Comparison of ENCODE assay signal across 8 cellular contexts in genomic region chr22:49972163-49973017, GRCh38. TPM values are rescaled to one million over a fixed set of nuclear protein-coding genes. Genes with fewer than 3 reads are reported as not detected.
A peak's percentile ranks its signal among the peaks of the same experiment; 100 is the strongest.
DNase-seq lines count a peak whose midpoint lies in the region; ATAC-seq and TF ChIP-seq lines count a peak whose summit lies in the region.

No MANE protein-coding gene starts in this region.

- no peak for TF ChIP-seq CTCF in colonic mucosa (IDR thresholded peaks at IDR 0.05)
- TF ChIP-seq CTCF in natural killer cell (IDR thresholded peaks at IDR 0.05) = no peak
- no peak for TF ChIP-seq CTCF in uterus (IDR thresholded peaks at IDR 0.05)

- peak; percentile 45 for DNase-seq in activated naive CD4-positive, alpha-beta T cell treated with anti-CD3 and anti-CD28 coated beads for 36 hours
- no peak for DNase-seq in activated naive CD4-positive, alpha-beta T cell treated with Interleukin-2 at 50 U/mL for 16 hours
- DNase-seq in colonic mucosa (peak; percentile 29), natural killer cell (peak; percentile 17), uterus (peak; percentile 39 to 55), cerebellum (ENCODE audit: low spot score) (no peak), mucosa of gallbladder (ENCODE audit: low spot score) (no peak), NCI-H446 treated with DMSO at 0.1 percent for 48 hours (lab: John Stamatoyannopoulos, UW) (no peak)

- no peak for TF ChIP-seq POLR2A in uterus (IDR thresholded peaks at IDR 0.05)

- H3K27ac ChIP-seq in colonic mucosa (no peak overlapping the region), uterus (peak overlapping the region; percentile 93 to 95)

- ATAC-seq in natural killer cell = no peak

- peak overlapping the region; percentile 83 for H3K4me3 Mint-ChIP-seq in activated naive CD4-positive, alpha-beta T cell treated with anti-CD3 and anti-CD28 coated beads for 36 hours
- H3K4me3 Mint-ChIP-seq in natural killer cell = no peak overlapping the region

- H3K27me3 ChIP-seq in colonic mucosa (no peaks in the 10 kb centered on the region), uterus (no peaks in the 10 kb centered on the region)

- no peak overlapping the region for H3K4me3 ChIP-seq in colonic mucosa
- no peak overlapping the region for H3K4me3 ChIP-seq in uterus

- H3K4me1 ChIP-seq in colonic mucosa (peaks cover 12% of the 10 kb centered on the region), uterus (peaks cover 5 to 26% of the 10 kb centered on the region in 2 donors)

- CTCF ChIA-PET in activated naive CD4-positive, alpha-beta T cell treated with anti-CD3 and anti-CD28 coated beads for 36 hours (lab: Charles Lee) = interaction anchor here (0.9 to 1.1 kb wide), 3 partner anchors 10 to 58 kb away, joined by 4 to 5 read pairs (median 5); no protein-coding TSS in a partner anchor

- peaks cover 9% of the 10 kb centered on the region for H3K36me3 Mint-ChIP-seq in activated naive CD4-positive, alpha-beta T cell treated with anti-CD3 and anti-CD28 coated beads for 36 hours (ENCODE audit: low read depth)
- H3K36me3 Mint-ChIP-seq in natural killer cell = no peaks in the 10 kb centered on the region

- H3K9me3 ChIP-seq in colonic mucosa = no peaks in the 10 kb centered on the region
- no peaks in the 10 kb centered on the region for H3K9me3 ChIP-seq in uterus

- peaks cover 3% of the 10 kb centered on the region for H3K9me3 Mint-ChIP-seq in activated naive CD4-positive, alpha-beta T cell treated with anti-CD3 and anti-CD28 coated beads for 36 hours
- no peaks in the 10 kb centered on the region for H3K9me3 Mint-ChIP-seq in natural killer cell

- no peaks in the 10 kb centered on the region for H3K27me3 Mint-ChIP-seq in activated naive CD4-positive, alpha-beta T cell treated with anti-CD3 and anti-CD28 coated beads for 36 hours (ENCODE audit: low read depth)
- H3K27me3 Mint-ChIP-seq in natural killer cell (ENCODE audit: low read depth in 2 of 2) = peaks cover 0 to 3% of the 10 kb centered on the region in 2 donors

- H3K9ac ChIP-seq in colonic mucosa (ENCODE audit: low read depth in 2 of 2, low read length in 2 of 2) = peak overlapping the region in 1 of 2 donors; percentile 67

- H3K4me1 Mint-ChIP-seq in activated naive CD4-positive, alpha-beta T cell treated with anti-CD3 and anti-CD28 coated beads for 36 hours (ENCODE audit: low read depth) = peaks cover 36% of the 10 kb centered on the region
- H3K4me1 Mint-ChIP-seq in natural killer cell = peaks cover 5 to 24% of the 10 kb centered on the region in 2 donors

- H3K27ac Mint-ChIP-seq in activated naive CD4-positive, alpha-beta T cell treated with anti-CD3 and anti-CD28 coated beads for 36 hours = no peak overlapping the region
- H3K27ac Mint-ChIP-seq in natural killer cell = no peak overlapping the region

- H3K36me3 ChIP-seq in colonic mucosa (no peaks in the 10 kb centered on the region), uterus (no peaks in the 10 kb centered on the region)

- intact Hi-C loops in activated naive CD4-positive, alpha-beta T cell treated with anti-CD3 and anti-CD28 coated beads for 36 hours (cut with micrococcal nuclease) = no loop called here
- intact Hi-C loops in colonic mucosa (cut with DNase I) = no loop called here
- intact Hi-C loops in natural killer cell (cut with micrococcal nuclease) = loop anchor here (5.0 kb wide), 1 partner anchor 40 kb away; no protein-coding TSS in a partner anchor
- intact Hi-C loops in uterus (cut with DNase I; ENCODE audit: low total_unique reads) = loop anchor here (5.0 kb wide), 1 partner anchor 35 kb away; no protein-coding TSS in a partner anchor

RNA-seq across cellular contexts. Expression of gene PIM3, which starts 11.8 kb away (rescaled TPM):
- 100 to 1,000 TPM; 202 to 210 TPM for total RNA-seq in activated naive CD4-positive, alpha-beta T cell treated with anti-CD3 and anti-CD28 coated beads for 36 hours
- total RNA-seq in colonic mucosa (10 to 100 TPM; 65.6 to 74.4 TPM), natural killer cell (100 to 1,000 TPM; 107 to 130 (median 129) TPM), uterus (100 to 1,000 TPM in 1 of 4 donors, 10 to 100 TPM in 3; 31.7 to 106 (median 53.6) TPM), cerebellum (9.2 TPM), mucosa of gallbladder (63.2 TPM)

RNA-seq across cellular contexts. Expression of gene IL17REL, which starts 40.2 kb away (rescaled TPM):
- under 1 TPM; 0.12 to 0.15 TPM for total RNA-seq in activated naive CD4-positive, alpha-beta T cell treated with anti-CD3 and anti-CD28 coated beads for 36 hours
- total RNA-seq in colonic mucosa (under 1 TPM; 0.11 to 0.22 TPM), natural killer cell (not detected), uterus (under 1 TPM in 2 of 4 donors, not detected in 2; 0.12 to 0.26 TPM), cerebellum (0.27 TPM), mucosa of gallbladder (0.06 TPM)

RNA-seq across cellular contexts. Expression of gene CRELD2, which starts 54.0 kb away (rescaled TPM):
- 10 to 100 TPM; 15.3 to 16.2 TPM for total RNA-seq in activated naive CD4-positive, alpha-beta T cell treated with anti-CD3 and anti-CD28 coated beads for 36 hours
- total RNA-seq in colonic mucosa (100 to 1,000 TPM in 1 of 2 donors, 10 to 100 TPM in 1; 43.6 to 133 TPM), natural killer cell (10 to 100 TPM; 45.1 to 69.8 (median 48.5) TPM), uterus (10 to 100 TPM in 2 of 4 donors, 1 to 10 TPM in 2; 3.6 to 37.0 (median 14.6) TPM), cerebellum (13.8 TPM), mucosa of gallbladder (56.6 TPM)

RNA-seq across cellular contexts. Expression of gene ALG12, which starts 54.2 kb away (rescaled TPM):
- total RNA-seq in activated naive CD4-positive, alpha-beta T cell treated with anti-CD3 and anti-CD28 coated beads for 36 hours = 1 to 10 TPM; 7.4 to 9.6 TPM
- total RNA-seq in colonic mucosa (10 to 100 TPM; 17.8 to 43.5 TPM), natural killer cell (10 to 100 TPM; 17.2 to 22.7 (median 19.2) TPM), uterus (10 to 100 TPM; 11.8 to 22.5 (median 18.3) TPM), cerebellum (13.1 TPM), mucosa of gallbladder (36.7 TPM)

Comparison
In these comparisons a context has a peak if more than half of its experiments do, and no peak if none do; other contexts are left out.
1. DNase-seq: peak in activated naive CD4-positive, alpha-beta T cell treated with anti-CD3 and anti-CD28 coated beads for 36 hours (single experiment), colonic mucosa (single experiment), natural killer cell (single experiment) and uterus (2 of 2); none in activated naive CD4-positive, alpha-beta T cell treated with Interleukin-2 at 50 U/mL for 16 hours (single experiment), cerebellum (single experiment), mucosa of gallbladder (single experiment) and NCI-H446 treated with DMSO at 0.1 percent for 48 hours (single experiment).
2. intact Hi-C loops: an anchor here in natural killer cell (5.0 kb wide) and uterus (5.0 kb wide); none called in activated naive CD4-positive, alpha-beta T cell treated with anti-CD3 and anti-CD28 coated beads for 36 hours and colonic mucosa.